9 cellular contexts compared by ENCODE assay signal in the genomic region with DNA sequence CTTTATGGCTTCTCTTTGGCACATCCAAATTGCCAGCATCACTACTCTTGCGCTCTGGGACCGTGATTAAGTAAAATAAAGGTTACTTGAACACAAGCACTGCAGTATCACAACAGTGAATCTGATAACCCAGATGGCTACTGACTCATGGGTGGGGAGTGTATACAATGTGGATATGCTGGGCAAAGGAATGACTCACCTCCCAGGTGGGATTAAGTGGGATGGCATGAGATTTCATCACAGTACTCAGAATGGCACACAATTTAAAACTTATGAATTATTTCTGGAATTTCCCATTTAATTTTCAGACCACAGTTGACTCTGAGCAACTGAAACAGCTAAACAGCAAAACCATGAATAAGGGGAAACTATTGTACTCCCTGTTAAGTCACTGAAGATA. TPM values are rescaled to one million over a fixed set of nuclear protein-coding genes. Genes with fewer than 3 reads are reported as not detected.
DNase-seq lines count a peak whose midpoint lies in the region; ATAC-seq and TF ChIP-seq lines count a peak whose summit lies in the region.
"Had no signal": no experiment of that assay in that cellular context is flagged by ENCODE, and none has a peak within 500 bp of the region (broad histone marks: within the 10 kb centered on the region; RNA-seq: fewer than 3 reads in every experiment).

No MANE protein-coding gene starts in this region.

- H3K4me1 ChIP-seq in foreskin keratinocyte, result peaks cover 33% of the 10 kb centered on the region

- no peaks in the 10 kb centered on the region for H3K27me3 ChIP-seq in foreskin keratinocyte

- peak; percentile 35 for DNase-seq in AG08396 (ENCODE audit: low spot score)
- peak; percentile 86 for DNase-seq in H4 (ENCODE audit: low spot score)
- DNase-seq in T1000 (lab: John Stamatoyannopoulos, UW), result peak; percentile 55
- DNase-seq in foreskin keratinocyte, result peak; percentile 94 to 98
- DNase-seq in activated gamma-delta T cell (lab: John Stamatoyannopoulos, UW), result no peak
- no peak for DNase-seq in NCI-H1436 treated with DMSO at 0.1 percent for 48 hours (lab: John Stamatoyannopoulos, UW)
- DNase-seq: left cardiac atrium had no signal

- peak; percentile 87 for ATAC-seq in foreskin keratinocyte
- no peak for ATAC-seq in GM21619 (IDR thresholded peaks at IDR 0.05; ENCODE audit: unreplicated experiment)
- no peak for ATAC-seq in GM19463 (IDR thresholded peaks at IDR 0.05; ENCODE audit: unreplicated experiment)
- ATAC-seq: left cardiac atrium had no signal

- H3K27ac ChIP-seq in foreskin keratinocyte, result peak overlapping the region; percentile 92

- TF ChIP-seq CTCF in foreskin keratinocyte (conservative IDR thresholded peaks at IDR 0.05), result no peak

RNA-seq across cellular contexts. Expression of a gene that starts 4.3 kb away (rescaled TPM):
- 48.5 and 53.2 TPM in 2 replicates for total RNA-seq in H4 (2014; rRNA removed; shearing (Covaris generic))
- total RNA-seq in foreskin keratinocyte, result 34.7 and 34.8 TPM in 2 replicates
- 20.3 and 24.5 TPM in 2 replicates for polyA plus RNA-seq in foreskin keratinocyte

RNA-seq across cellular contexts. Expression of a gene that starts 4.5 kb away (rescaled TPM):
- 108 and 128 TPM in 2 replicates for total RNA-seq in H4 (2014; rRNA removed; shearing (Covaris generic))
- total RNA-seq in foreskin keratinocyte, result 141 and 155 TPM in 2 replicates
- polyA plus RNA-seq in foreskin keratinocyte, result 100.0 and 127 TPM in 2 replicates

Comparison
In these comparisons a context has a peak if more than half of its experiments do, and no peak if none do; other contexts are left out.
1. DNase-seq: peak in AG08396 (single experiment), H4 (single experiment), T1000 (single experiment) and foreskin keratinocyte (2 of 2); none in activated gamma-delta T cell (single experiment) and NCI-H1436 treated with DMSO at 0.1 percent for 48 hours (single experiment).